ENCODE assay signal across 8 cellular contexts in the genomic region with DNA sequence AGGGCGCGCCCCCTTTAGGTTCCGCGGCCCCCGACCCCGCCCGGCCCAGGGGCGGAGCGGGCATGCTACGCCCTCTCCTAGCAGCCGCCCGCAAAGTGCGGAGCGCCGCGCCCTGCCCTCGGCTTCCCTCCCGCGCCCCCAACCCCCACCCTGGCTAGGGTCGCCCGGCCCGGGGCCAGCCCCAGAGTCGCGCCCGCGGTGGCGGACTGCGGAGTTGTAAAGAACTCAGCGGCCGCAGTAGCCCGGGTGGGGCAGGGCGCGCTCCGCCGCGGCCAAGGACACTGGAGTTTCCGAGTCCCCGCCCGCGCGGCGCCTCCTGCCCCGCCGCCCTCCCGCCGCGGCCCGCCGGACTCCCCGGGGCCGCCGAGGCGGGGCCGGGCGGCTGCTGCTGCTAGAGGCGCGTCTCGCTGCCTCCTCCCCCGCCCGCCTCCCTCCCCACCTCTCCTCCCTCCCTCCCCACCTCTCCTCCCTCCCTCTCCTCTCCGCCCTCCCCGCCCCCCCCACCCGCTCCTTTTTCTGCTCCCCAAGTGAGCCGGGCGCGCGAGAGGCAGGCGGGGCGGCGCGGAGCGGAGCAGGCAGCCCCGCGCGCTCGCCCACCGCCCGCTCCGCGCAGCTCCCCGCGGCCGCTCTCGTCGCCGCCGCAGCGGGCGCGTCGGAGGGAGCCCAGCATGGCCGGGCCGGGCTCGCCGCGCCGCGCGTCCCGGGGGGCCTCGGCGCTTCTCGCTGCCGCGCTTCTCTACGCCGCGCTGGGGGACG. TPM values are rescaled to one million over a fixed set of nuclear protein-coding genes. Genes with fewer than 3 reads are reported as not detected.
DNase-seq lines count a peak whose midpoint lies in the region; ATAC-seq and TF ChIP-seq lines count a peak whose summit lies in the region.

Gene CACNA2D3, plus strand, starts transcription at position 507 of the 756 bp plus-strand sequence.

- peak; percentile 32 for DNase-seq in A172 (ENCODE audit: low spot score)
- DNase-seq in H7: peak; percentile 88
- no peak for DNase-seq in activated naive CD8-positive, alpha-beta T cell treated with anti-CD3 and anti-CD28 coated beads, Interleukin-2, amount 10 ng/mL, durations not matched to agents 7 days and 5 days
- DNase-seq in hepatocyte (ENCODE audit: low spot score): peak; percentile 67

- H3K27ac Mint-ChIP-seq in activated naive CD8-positive, alpha-beta T cell treated with anti-CD3 and anti-CD28 coated beads, Interleukin-2, amount 10 ng/mL, durations not matched to agents 7 days and 5 days: peak within 1 kb of the TSS; percentile 31

- peaks cover 3% of the 10 kb centered on the region for H3K4me1 ChIP-seq in hepatocyte (ENCODE audit: insufficient read depth)
- H3K4me1 ChIP-seq in skeletal muscle tissue (ENCODE audit: control insufficient read depth in 3 of 3, insufficient read depth in 3 of 3, low read length in 3 of 3): peaks cover 15 to 34% (median 16%) of the 10 kb centered on the region in 3 donors

- under 1% methylated on average over 28 of the region's 109 CpGs for WGBS in hepatocyte (ENCODE audit: low lambda C conversion rate, missing lambda C conversion rate)

- H3K36me3 ChIP-seq in H7 (replicated peaks; ENCODE audit: control insufficient read depth, insufficient read depth, low read length) (no peaks in the 10 kb centered on the region), hepatocyte (replicated peaks; ENCODE audit: insufficient read depth, low read depth) (no peaks in the 10 kb centered on the region), skeletal muscle tissue (ENCODE audit: control insufficient read depth in 3 of 3, insufficient read depth in 3 of 3, low read length in 3 of 3) (no peaks in the 10 kb centered on the region)

- no peaks in the 10 kb centered on the region for H4K20me1 ChIP-seq in hepatocyte (ENCODE audit: insufficient read depth, poor library complexity, severe bottlenecking)

- H3K9me2 ChIP-seq in hepatocyte (replicated peaks; ENCODE audit: insufficient read depth): no peaks in the 10 kb centered on the region

- peaks cover 43% of the 10 kb centered on the region for H3K27me3 Mint-ChIP-seq in activated naive CD8-positive, alpha-beta T cell treated with anti-CD3 and anti-CD28 coated beads, Interleukin-2, amount 10 ng/mL, durations not matched to agents 7 days and 5 days

- no peak for TF ChIP-seq CTCF in hepatocyte (IDR thresholded peaks at IDR 0.05; ENCODE audit: poor library complexity)

- H3K4me1 Mint-ChIP-seq in activated naive CD8-positive, alpha-beta T cell treated with anti-CD3 and anti-CD28 coated beads, Interleukin-2, amount 10 ng/mL, durations not matched to agents 7 days and 5 days: peaks cover 2% of the 10 kb centered on the region

- H2AFZ ChIP-seq in hepatocyte: peak within 1 kb of the TSS; percentile 60

- H3K9ac ChIP-seq in skeletal muscle tissue (ENCODE audit: low read depth in 1 of 3, low read length in 3 of 3): peak within 1 kb of the TSS; percentile 43 to 79 (median 69)

- POLR2A ChIA-PET in activated naive CD8-positive, alpha-beta T cell treated with anti-CD3 and anti-CD28 coated beads, Interleukin-2, amount 10 ng/mL, durations not matched to agents 7 days and 5 days (lab: Charles Lee): no interaction called here

- H3K4me3 Mint-ChIP-seq in activated naive CD8-positive, alpha-beta T cell treated with anti-CD3 and anti-CD28 coated beads, Interleukin-2, amount 10 ng/mL, durations not matched to agents 7 days and 5 days: peak within 1 kb of the TSS; percentile 36

- H3K79me2 ChIP-seq in hepatocyte: no peaks in the 10 kb centered on the region

- H3K4me2 ChIP-seq in hepatocyte: peak within 1 kb of the TSS; percentile 98

- no peaks in the 10 kb centered on the region for H3K36me3 Mint-ChIP-seq in activated naive CD8-positive, alpha-beta T cell treated with anti-CD3 and anti-CD28 coated beads, Interleukin-2, amount 10 ng/mL, durations not matched to agents 7 days and 5 days

- peaks cover 57% of the 10 kb centered on the region for H3K27me3 ChIP-seq in H7 (ENCODE audit: control insufficient read depth, insufficient read depth, low read length)
- peaks cover 93% of the 10 kb centered on the region for H3K27me3 ChIP-seq in hepatocyte
- peaks cover 0 to 4% (median 0%) of the 10 kb centered on the region in 3 donors for H3K27me3 ChIP-seq in skeletal muscle tissue (ENCODE audit: control insufficient read depth in 3 of 3, insufficient read depth in 3 of 3, low read length in 3 of 3)

- H3K9me3 Mint-ChIP-seq in activated naive CD8-positive, alpha-beta T cell treated with anti-CD3 and anti-CD28 coated beads, Interleukin-2, amount 10 ng/mL, durations not matched to agents 7 days and 5 days: no peaks in the 10 kb centered on the region

- ATAC-seq in activated naive CD8-positive, alpha-beta T cell treated with anti-CD3 and anti-CD28 coated beads, Interleukin-2, amount 10 ng/mL, durations not matched to agents 7 days and 5 days (ENCODE audit: low read depth): no peak
- ATAC-seq in GM19467 (IDR thresholded peaks at IDR 0.05; ENCODE audit: unreplicated experiment) (no peak), HG03571 (IDR thresholded peaks at IDR 0.05; ENCODE audit: unreplicated experiment) (no peak), GM21723 (IDR thresholded peaks at IDR 0.05; ENCODE audit: unreplicated experiment) (no peak)

- H3K27ac ChIP-seq in hepatocyte: no peak within 1 kb of the TSS
- H3K27ac ChIP-seq in skeletal muscle tissue (ENCODE audit: low read depth, low read length): peak within 1 kb of the TSS; percentile 54

- H3K4me3 ChIP-seq in H7 (ENCODE audit: insufficient read depth, low read depth, low read length) (peak within 1 kb of the TSS; percentile 67), hepatocyte (peak within 1 kb of the TSS; percentile 67), skeletal muscle tissue (ENCODE audit: low read length in 3 of 3) (peak within 1 kb of the TSS; percentile 66 to 72 (median 70))

- no peaks in the 10 kb centered on the region for H3K9me3 ChIP-seq in hepatocyte (ENCODE audit: low read depth)
- no peaks in the 10 kb centered on the region for H3K9me3 ChIP-seq in skeletal muscle tissue (ENCODE audit: control insufficient read depth in 3 of 3, low read length in 3 of 3)

RNA-seq across cellular contexts. Expression of gene CACNA2D3, which starts in this region (rescaled TPM):
- 2.0 and 7.6 TPM in 2 replicates for total RNA-seq in A172 (2014; rRNA removed; shearing (Covaris generic))
- total RNA-seq in H7 (2014; rRNA removed; shearing (Covaris generic)): 1.6 TPM in 2 replicates
- total RNA-seq in activated naive CD8-positive, alpha-beta T cell treated with anti-CD3 and anti-CD28 coated beads, Interleukin-2, amount 10 ng/mL, durations not matched to agents 7 days and 5 days: not detected
- total RNA-seq in hepatocyte: 1.1 and 2.5 TPM in 2 replicates
- 1.3 and 2.5 TPM in 2 replicates for polyA plus RNA-seq in hepatocyte
- total RNA-seq in skeletal muscle tissue: 3.1 TPM
